In genomic region chr17:79836952-79837887, GRCh38 we compare ENCODE assay signal across 8 cellular contexts. TPM values are rescaled to one million over a fixed set of nuclear protein-coding genes. Genes with fewer than 3 reads are reported as not detected.
A peak's percentile ranks its signal among the peaks of the same experiment; 100 is the strongest.
DNase-seq lines count a peak whose midpoint lies in the region; ATAC-seq and TF ChIP-seq lines count a peak whose summit lies in the region.

No MANE protein-coding gene starts in this region.

- ATAC-seq in GM23338 (peak; percentile 1), PC-3 (peak; percentile 29), GM19328 (IDR thresholded peaks at IDR 0.05; ENCODE audit: unreplicated experiment) (no peak)
- ATAC-seq in stimulated activated effector memory CD8-positive, alpha-beta T cell treated with anti-CD3 and anti-CD28 coated beads, Interleukin-12 subunit alpha, Interleukin-12 subunit beta, amount 100 ng/mL, for 72 hours: no peak

- POLR2A ChIA-PET in PC-3 (lab: Charles Lee; ENCODE audit: unreplicated experiment): interaction anchor here (0.7 kb wide), 2 partner anchors 10 to 1714 kb away, joined by 3 to 4 read pairs; no protein-coding TSS in a partner anchor
- POLR2A ChIA-PET in MCF 10A (lab: Yijun Ruan, JAX): interaction anchor here (0.7 to 3.9 kb wide), 28 partner anchors 9 to 931 kb away, joined by 3 to 36 read pairs (median 5); partner anchors contain the start of gene CBX8

- intact Hi-C loops in PC-3 (cut with micrococcal nuclease) (loop anchor here (10.0 kb wide), 1 partner anchor 92 kb away; no protein-coding TSS in a partner anchor), MCF 10A (cut with micrococcal nuclease) (loop anchor here (2.0 to 10.0 kb wide), 2 partner anchors 26 to 92 kb away; no protein-coding TSS in a partner anchor)

- H3K27ac Mint-ChIP-seq in GM23338 (no peak overlapping the region), MCF 10A (ENCODE audit: low read depth, unreplicated experiment) (peak overlapping the region; percentile 93)
- H3K27ac Mint-ChIP-seq in stimulated activated effector memory CD8-positive, alpha-beta T cell treated with anti-CD3 and anti-CD28 coated beads, Interleukin-12 subunit alpha, Interleukin-12 subunit beta, amount 100 ng/mL, for 72 hours: peak overlapping the region; percentile 63

- no peak overlapping the region for H3K27ac ChIP-seq in GM23338 (ENCODE audit: low read depth)
- peak overlapping the region; percentile 47; the same call in 1 of the 2 replicates for H3K27ac ChIP-seq in PC-3 (ENCODE audit: low read length)

- BruUV-seq in PC-3 (replicated peaks; lab: Mats Ljungman, UMichigan): no TSS peak
- TSS peak; percentile 76 for BruUV-seq in MCF 10A (replicated peaks; lab: Mats Ljungman, UMichigan)

- H3K79me2 ChIP-seq in GM23338 (replicated peaks; ENCODE audit: insufficient read depth) (no peaks in the 10 kb centered on the region), PC-3 (ENCODE audit: low read length) (peaks cover 34% of the 10 kb centered on the region)

- H3K9me2 ChIP-seq in GM23338 (ENCODE audit: insufficient read depth) (no peaks in the 10 kb centered on the region), PC-3 (replicated peaks; ENCODE audit: low read length) (no peaks in the 10 kb centered on the region)

- H3K36me3 Mint-ChIP-seq in GM23338 (ENCODE audit: low read depth) (peaks cover 4% of the 10 kb centered on the region; the same call in 2 of the 3 replicates), MCF 10A (ENCODE audit: insufficient read depth, unreplicated experiment) (peaks cover 51% of the 10 kb centered on the region)
- H3K36me3 Mint-ChIP-seq in stimulated activated effector memory CD8-positive, alpha-beta T cell treated with anti-CD3 and anti-CD28 coated beads, Interleukin-12 subunit alpha, Interleukin-12 subunit beta, amount 100 ng/mL, for 72 hours: peaks cover 44% of the 10 kb centered on the region

- H3K27me3 Mint-ChIP-seq in GM23338 (ENCODE audit: insufficient read depth, low read depth, poor library complexity) (peaks cover 91% of the 10 kb centered on the region), MCF 10A (ENCODE audit: insufficient read depth, unreplicated experiment) (peaks cover 11% of the 10 kb centered on the region)

- peaks cover 88% of the 10 kb centered on the region for H3K27me3 ChIP-seq in GM23338 (ENCODE audit: insufficient read depth)
- H3K27me3 ChIP-seq in PC-3 (ENCODE audit: low read length): peaks cover 23% of the 10 kb centered on the region
- H3K27me3 ChIP-seq in kidney epithelial cell (ENCODE audit: control insufficient read depth, insufficient read depth, low read length): peaks cover 27% of the 10 kb centered on the region

- H3F3A ChIP-seq in GM23338 (replicated peaks; ENCODE audit: low read depth): peaks cover 34% of the 10 kb centered on the region
- no peaks in the 10 kb centered on the region for H3F3A ChIP-seq in PC-3 (ENCODE audit: low read length, unreplicated experiment)

- no peak; a peak in 1 of 4 replicates for TF ChIP-seq CTCF in GM23338 (conservative IDR thresholded peaks at IDR 0.05; ENCODE audit: low read depth in 2 of 2)
- no peak for TF ChIP-seq CTCF in PC-3 (conservative IDR thresholded peaks at IDR 0.05; ENCODE audit: low read depth, low read length)
- no peak for TF ChIP-seq CTCF in MCF 10A (IDR thresholded peaks at IDR 0.05; ENCODE audit: unreplicated experiment)
- TF ChIP-seq CTCF in kidney epithelial cell (IDR thresholded peaks at IDR 0.05; ENCODE audit: insufficient read depth, low read length, poor library complexity, severe bottlenecking): peak; percentile 40

- H3K4me3 Mint-ChIP-seq in GM23338: peak overlapping the region; percentile 81
- peak overlapping the region; percentile 90 for H3K4me3 Mint-ChIP-seq in MCF 10A (ENCODE audit: unreplicated experiment)
- H3K4me3 Mint-ChIP-seq in stimulated activated effector memory CD8-positive, alpha-beta T cell treated with anti-CD3 and anti-CD28 coated beads, Interleukin-12 subunit alpha, Interleukin-12 subunit beta, amount 100 ng/mL, for 72 hours: peak overlapping the region; percentile 88

- no peaks in the 10 kb centered on the region for H3K36me3 ChIP-seq in GM23338 (ENCODE audit: insufficient read depth)
- H3K36me3 ChIP-seq in PC-3 (ENCODE audit: low read depth, low read length): peaks cover 14% of the 10 kb centered on the region; the same call in 1 of the 2 replicates
- no peaks in the 10 kb centered on the region for H3K36me3 ChIP-seq in kidney epithelial cell (ENCODE audit: control insufficient read depth, insufficient read depth, low read length)

- CTCF ChIA-PET in PC-3 (lab: Charles Lee): interaction anchor here (0.6 to 1.2 kb wide), 3 partner anchors 19 to 109 kb away, joined by 5 to 9 read pairs (median 7); no protein-coding TSS in a partner anchor
- CTCF ChIA-PET in MCF 10A (lab: Yijun Ruan, JAX): interaction anchor here (0.6 to 5.0 kb wide), 15 partner anchors 10 to 156 kb away, joined by 3 to 34 read pairs (median 4); partner anchors contain the start of gene CBX8

- H2AFZ ChIP-seq in GM23338 (no peak overlapping the region), PC-3 (ENCODE audit: low read length) (no peak overlapping the region)

- peak overlapping the region; percentile 80 for H3K9ac ChIP-seq in PC-3 (ENCODE audit: low read length)

- peak; percentile 61 for DNase-seq in Caki2 (ENCODE audit: low read depth)
- DNase-seq in GM23338 (ENCODE audit: low spot score): peak; percentile 82
- DNase-seq in PC-3: peak; percentile 93
- DNase-seq in MCF 10A (ENCODE audit: unreplicated experiment): peak; percentile 98
- DNase-seq in kidney epithelial cell (ENCODE audit: low read depth): no peak
- peak in 1 of 2 donors; percentile 73 for DNase-seq in stimulated activated effector memory CD8-positive, alpha-beta T cell treated with anti-CD3 and anti-CD28 coated beads, Interleukin-12 subunit alpha, Interleukin-12 subunit beta, amount 100 ng/mL, for 72 hours (ENCODE audit: low spot score in 2 of 2)
- no peak for DNase-seq in NCI-H1092 treated with DMSO at 0.1 percent for 48 hours (lab: John Stamatoyannopoulos, UW)

- peaks cover 38% of the 10 kb centered on the region for H3K4me1 ChIP-seq in GM23338 (ENCODE audit: insufficient read depth)
- peaks cover 33% of the 10 kb centered on the region for H3K4me1 ChIP-seq in PC-3 (ENCODE audit: insufficient read depth, low read length)

- peak overlapping the region; percentile 80 for H3K4me3 ChIP-seq in GM23338
- peak overlapping the region; percentile 99 for H3K4me3 ChIP-seq in PC-3 (ENCODE audit: low read length)
- peak overlapping the region; percentile 57 for H3K4me3 ChIP-seq in kidney epithelial cell (ENCODE audit: low read depth, low read length)

- H3K9me3 Mint-ChIP-seq in GM23338: peaks cover 5% of the 10 kb centered on the region; the same call in 2 of the 3 replicates
- H3K9me3 Mint-ChIP-seq in MCF 10A (ENCODE audit: unreplicated experiment): no peaks in the 10 kb centered on the region
- no peaks in the 10 kb centered on the region for H3K9me3 Mint-ChIP-seq in stimulated activated effector memory CD8-positive, alpha-beta T cell treated with anti-CD3 and anti-CD28 coated beads, Interleukin-12 subunit alpha, Interleukin-12 subunit beta, amount 100 ng/mL, for 72 hours

- H3K9me3 ChIP-seq in PC-3 (ENCODE audit: low read length): no peaks in the 10 kb centered on the region

- H4K20me1 ChIP-seq in GM23338 (replicated peaks; ENCODE audit: insufficient read depth) (peaks cover 4% of the 10 kb centered on the region), PC-3 (ENCODE audit: low read length) (peaks cover 39% of the 10 kb centered on the region)

- in situ Hi-C loops in Caki2 (cut with HindIII; ENCODE audit: low pct_unique_long_range_greater_than_20kb, low sequenced_read_pairs): no loop called here

- peak overlapping the region; percentile 99 for H3K4me2 ChIP-seq in GM23338
- H3K4me2 ChIP-seq in PC-3 (ENCODE audit: low read length): peak overlapping the region; percentile 100

- H3K4me1 Mint-ChIP-seq in GM23338 (peaks cover 37% of the 10 kb centered on the region), MCF 10A (ENCODE audit: insufficient read depth, unreplicated experiment) (peaks cover 11% of the 10 kb centered on the region)
- peaks cover 59% of the 10 kb centered on the region for H3K4me1 Mint-ChIP-seq in stimulated activated effector memory CD8-positive, alpha-beta T cell treated with anti-CD3 and anti-CD28 coated beads, Interleukin-12 subunit alpha, Interleukin-12 subunit beta, amount 100 ng/mL, for 72 hours

TF ChIP-seq in GM23338, 12 proteins besides CTCF, POLR2A, EP300 and RAD21 (continues in another document):
- no peak for TF ChIP-seq ETS1 (IDR thresholded peaks at IDR 0.05)

RNA-seq across cellular contexts. Expression of gene CBX4, which starts 2.0 kb away (rescaled TPM):
- total RNA-seq in Caki2 (2014; rRNA removed; shearing (Covaris generic); ENCODE audit: low replicate concordance): 15.0 and 21.6 TPM in 2 replicates
- 4.6 and 5.7 TPM in 2 replicates for total RNA-seq in GM23338 (2014; rRNA removed; shearing (Covaris generic))
- polyA plus RNA-seq in GM23338 (2016; fragmentation: Nextera tagmentation; extraction: Ambion mirVana): 1.4 TPM in 2 replicates
- total RNA-seq in PC-3 (2014; rRNA removed): 53.5 and 75.4 TPM in 2 replicates
- total RNA-seq in MCF 10A (2022): 85.8 and 89.7 TPM in 2 replicates
- 24.0 and 28.6 TPM in 2 replicates for total RNA-seq in kidney epithelial cell

RNA-seq across cellular contexts. Expression of gene CBX8, which starts 40.3 kb away (rescaled TPM):
- 19.8 and 22.8 TPM in 2 replicates for total RNA-seq in Caki2 (2014; rRNA removed; shearing (Covaris generic); ENCODE audit: low replicate concordance)
- total RNA-seq in GM23338 (2014; rRNA removed; shearing (Covaris generic)): 0.16 and 1.0 TPM in 2 replicates
- polyA plus RNA-seq in GM23338 (2016; fragmentation: Nextera tagmentation; extraction: Ambion mirVana): 1.1 and 1.3 TPM in 2 replicates
- total RNA-seq in PC-3 (2014; rRNA removed): 11.3 and 12.8 TPM in 2 replicates
- 9.4 and 10.5 TPM in 2 replicates for total RNA-seq in MCF 10A (2022)
- 2.5 and 2.7 TPM in 2 replicates for total RNA-seq in kidney epithelial cell

RNA-seq across cellular contexts. Expression of gene CBX2, which starts 59.3 kb away (rescaled TPM):
- total RNA-seq in Caki2 (2014; rRNA removed; shearing (Covaris generic); ENCODE audit: low replicate concordance): 14.7 and 18.7 TPM in 2 replicates
- 91.1 and 114 TPM in 2 replicates for total RNA-seq in GM23338 (2014; rRNA removed; shearing (Covaris generic))
- polyA plus RNA-seq in GM23338 (2016; fragmentation: Nextera tagmentation; extraction: Ambion mirVana): 26.6 and 29.2 TPM in 2 replicates
- total RNA-seq in PC-3 (2014; rRNA removed): 39.2 and 43.9 TPM in 2 replicates
- total RNA-seq in MCF 10A (2022): 3.8 and 3.9 TPM in 2 replicates
- 11.9 and 15.8 TPM in 2 replicates for total RNA-seq in kidney epithelial cell

Comparison
In these comparisons a context has a peak if more than half of its experiments do, and no peak if none do; other contexts are left out.
1. DNase-seq: peak in Caki2 (single experiment), GM23338 (single experiment), PC-3 (single experiment) and MCF 10A (single experiment); none in kidney epithelial cell (single experiment) and NCI-H1092 treated with DMSO at 0.1 percent for 48 hours (single experiment).
2. ATAC-seq: peak in GM23338 (single experiment) and PC-3 (single experiment); none in stimulated activated effector memory CD8-positive, alpha-beta T cell treated with anti-CD3 and anti-CD28 coated beads, Interleukin-12 subunit alpha, Interleukin-12 subunit beta, amount 100 ng/mL, for 72 hours (single experiment) and GM19328 (single experiment).
3. Peak in every context shown above with its lines, with median percentiles within 50 percentile points of each other: H3K4me3 ChIP-seq and H3K4me3 Mint-ChIP-seq.